In genomic region chr2:127859712-127860085, GRCh38 we compare ENCODE assay signal across 8 cellular contexts. TPM values are rescaled to one million over a fixed set of nuclear protein-coding genes. Genes with fewer than 3 reads are reported as not detected.
DNase-seq lines count a peak whose midpoint lies in the region; ATAC-seq and TF ChIP-seq lines count a peak whose summit lies in the region.

No MANE protein-coding gene starts in this region.

- H3K4me3 Mint-ChIP-seq in activated naive CD8-positive, alpha-beta T cell treated with anti-CD3 and anti-CD28 coated beads for 36 hours: peak overlapping the region; percentile 47

- H3K27ac ChIP-seq in right lobe of liver (no peak overlapping the region), aorta (ENCODE audit: low read depth in 1 of 2, low read length in 2 of 2) (peak overlapping the region in 1 of 2 donors; percentile 6)

- no peak for TF ChIP-seq POLR2A in right lobe of liver (IDR thresholded peaks at IDR 0.05)

- H3K27me3 ChIP-seq in right lobe of liver (no peaks in the 10 kb centered on the region), aorta (ENCODE audit: control insufficient read depth in 1 of 2, insufficient read depth in 2 of 2, low read length in 1 of 2) (no peaks in the 10 kb centered on the region)

- H3K4me3 ChIP-seq in right lobe of liver (no peak overlapping the region), aorta (ENCODE audit: low read length in 2 of 2) (no peak overlapping the region)

- H3K36me3 ChIP-seq in right lobe of liver (peaks cover 0 to 10% (median 6%) of the 10 kb centered on the region in 4 donors), aorta (ENCODE audit: control insufficient read depth in 1 of 2, insufficient read depth in 2 of 2, low read length in 1 of 2) (peaks cover 2 to 4% of the 10 kb centered on the region in 2 donors)

- intact Hi-C loops in right lobe of liver (cut with DNase I) (no loop called here), aorta (cut with DNase I) (loop anchor here in 1 of 2 donors (10.0 kb wide), 1 partner anchor 235 kb away; the partner anchor contains the start of gene UGGT1)

- H3K4me1 ChIP-seq in right lobe of liver (peaks cover 0 to 39% (median 4%) of the 10 kb centered on the region in 4 donors), aorta (ENCODE audit: control insufficient read depth in 1 of 2, insufficient read depth in 2 of 2, low read length in 2 of 2) (no peaks in the 10 kb centered on the region)

- DNase-seq in GM19238 (ENCODE audit: insufficient read length, low spot score) (peak; percentile 27), SK-MEL-5 (ENCODE audit: low read depth, low spot score) (peak; percentile 30), right lobe of liver (peak in 2 of 3 donors; percentile 55 to 58), aorta (no peak)
- DNase-seq in activated naive CD8-positive, alpha-beta T cell treated with anti-CD3 and anti-CD28 coated beads for 36 hours: peak; percentile 58
- peak; percentile 69 for DNase-seq in stimulated activated CD8-positive, alpha-beta memory T cell treated with anti-CD3 and anti-CD28 coated beads, Interleukin-4, amount 100 ng/mL, for 48 hours

- H3K27ac Mint-ChIP-seq in activated naive CD8-positive, alpha-beta T cell treated with anti-CD3 and anti-CD28 coated beads for 36 hours: peak overlapping the region; percentile 59

- peaks cover 17% of the 10 kb centered on the region for H3K36me3 Mint-ChIP-seq in activated naive CD8-positive, alpha-beta T cell treated with anti-CD3 and anti-CD28 coated beads for 36 hours

- WGBS in right lobe of liver (ENCODE audit: insufficient coverage, low coverage, low lambda C conversion rate, missing lambda C conversion rate): 12% methylated on average over 5 of the region's 8 CpGs
- WGBS in aorta, 2 donors: 24 to 26% methylated on average over 8 of the region's 8 CpGs

- in situ Hi-C loops in SK-MEL-5 (cut with HindIII; ENCODE audit: low pct_unique_long_range_greater_than_20kb, low sequenced_read_pairs): no loop called here

- TF ChIP-seq CTCF in right lobe of liver (IDR thresholded peaks at IDR 0.05): no peak

- no peaks in the 10 kb centered on the region for H3K9me3 ChIP-seq in right lobe of liver
- H3K9me3 ChIP-seq in aorta (ENCODE audit: control insufficient read depth, low read length): no peaks in the 10 kb centered on the region

- H3K4me1 Mint-ChIP-seq in activated naive CD8-positive, alpha-beta T cell treated with anti-CD3 and anti-CD28 coated beads for 36 hours: peaks cover 24% of the 10 kb centered on the region

- no peaks in the 10 kb centered on the region for H3K9me3 Mint-ChIP-seq in activated naive CD8-positive, alpha-beta T cell treated with anti-CD3 and anti-CD28 coated beads for 36 hours

- H3K27me3 Mint-ChIP-seq in activated naive CD8-positive, alpha-beta T cell treated with anti-CD3 and anti-CD28 coated beads for 36 hours: no peaks in the 10 kb centered on the region

- ATAC-seq in right lobe of liver (peak in 1 of 4 donors; percentile 11), HG02588 (IDR thresholded peaks at IDR 0.05; ENCODE audit: unreplicated experiment) (no peak), HG03139 (IDR thresholded peaks at IDR 0.05; ENCODE audit: unreplicated experiment) (no peak), aorta (ENCODE audit: low FRiP score) (no peak)

RNA-seq across cellular contexts. Expression of gene POLR2D, which starts 1.7 kb away (rescaled TPM):
- 19.6 TPM in 2 replicates for total RNA-seq in SK-MEL-5 (2014; rRNA removed; shearing (Covaris generic))
- polyA plus RNA-seq in SK-MEL-5 (2015; cell fraction: cytosol; rRNA removed): 26.4 and 31.4 TPM in 2 replicates
- polyA plus RNA-seq in SK-MEL-5 (2015; cell fraction: nucleus; rRNA removed): 21.0 and 24.3 TPM in 2 replicates
- 10 to 100 TPM; 91.8 to 97.2 TPM for total RNA-seq in activated naive CD8-positive, alpha-beta T cell treated with anti-CD3 and anti-CD28 coated beads for 36 hours
- 10 to 100 TPM; 10.1 to 21.5 (median 15.5) TPM for total RNA-seq in right lobe of liver
- 10 to 100 TPM; 18.5 TPM for total RNA-seq in aorta
- polyA plus RNA-seq in aorta: 1 to 10 TPM; 7.9 to 9.0 TPM

RNA-seq across cellular contexts. Expression of gene AMMECR1L, which starts 26.1 kb away (rescaled TPM):
- 25.3 and 28.8 TPM in 2 replicates for total RNA-seq in SK-MEL-5 (2014; rRNA removed; shearing (Covaris generic))
- polyA plus RNA-seq in SK-MEL-5 (2015; cell fraction: cytosol; rRNA removed): 18.1 and 27.3 TPM in 2 replicates
- polyA plus RNA-seq in SK-MEL-5 (2015; cell fraction: nucleus; rRNA removed): 36.3 and 47.1 TPM in 2 replicates
- total RNA-seq in activated naive CD8-positive, alpha-beta T cell treated with anti-CD3 and anti-CD28 coated beads for 36 hours: 10 to 100 TPM; 16.4 to 17.4 TPM
- total RNA-seq in right lobe of liver (1 to 10 TPM; 5.3 to 7.6 (median 6.7) TPM), aorta (10 to 100 TPM; 15.7 to 17.3 TPM)
- polyA plus RNA-seq in aorta: 1 to 10 TPM; 3.5 to 8.2 TPM

RNA-seq across cellular contexts. Expression of gene WDR33, which starts 48.7 kb away (rescaled TPM):
- total RNA-seq in SK-MEL-5 (2014; rRNA removed; shearing (Covaris generic)): 25.1 and 27.3 TPM in 2 replicates
- 15.7 and 16.1 TPM in 2 replicates for polyA plus RNA-seq in SK-MEL-5 (2015; cell fraction: cytosol; rRNA removed)
- polyA plus RNA-seq in SK-MEL-5 (2015; cell fraction: nucleus; rRNA removed): 36.3 and 38.2 TPM in 2 replicates
- 10 to 100 TPM; 76.5 to 82.5 TPM for total RNA-seq in activated naive CD8-positive, alpha-beta T cell treated with anti-CD3 and anti-CD28 coated beads for 36 hours
- total RNA-seq in right lobe of liver (10 to 100 TPM; 15.6 to 38.3 (median 28.0) TPM), aorta (10 to 100 TPM; 47.2 to 55.1 TPM)
- 10 to 100 TPM in 1 of 2 donors, 1 to 10 TPM in 1; 8.1 to 11.9 TPM for polyA plus RNA-seq in aorta

Comparison
In these comparisons a context has a peak if more than half of its experiments do, and no peak if none do; other contexts are left out.
1. DNase-seq: peak in GM19238 (single experiment), SK-MEL-5 (single experiment), activated naive CD8-positive, alpha-beta T cell treated with anti-CD3 and anti-CD28 coated beads for 36 hours (single experiment), right lobe of liver (2 of 3) and stimulated activated CD8-positive, alpha-beta memory T cell treated with anti-CD3 and anti-CD28 coated beads, Interleukin-4, amount 100 ng/mL, for 48 hours (single experiment); none in aorta (0 of 2).